ENCODE assay signal across 8 cellular contexts in the genomic region with DNA sequence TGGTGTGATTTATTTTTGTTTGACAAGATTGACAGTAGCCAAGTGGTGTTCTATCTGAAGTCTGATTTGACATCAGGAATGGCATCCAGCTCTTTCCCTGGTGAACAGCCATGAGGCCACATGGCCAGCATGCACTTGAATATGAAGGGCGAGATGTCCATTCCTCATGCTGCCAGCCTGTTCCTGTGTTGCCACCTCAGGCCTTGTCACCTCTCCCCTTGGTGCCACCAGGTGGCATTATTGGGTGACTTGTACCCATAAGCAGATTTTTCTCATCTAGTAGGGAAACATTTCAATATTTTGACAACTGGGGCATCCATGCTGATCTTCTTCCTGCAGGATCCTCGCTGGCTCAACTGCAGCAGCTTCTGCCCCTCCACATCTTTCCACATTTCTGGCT.
DNase-seq lines count a peak whose midpoint lies in the region; ATAC-seq and TF ChIP-seq lines count a peak whose summit lies in the region.

No MANE protein-coding gene starts in this region.

- DNase-seq in A172 (ENCODE audit: low spot score) = peak; percentile 6
- no peak for DNase-seq in GM10266 (ENCODE audit: extremely low spot score)
- DNase-seq in OCI-LY7 (ENCODE audit: low spot score) = peak; percentile 57
- peak; percentile 12 for DNase-seq in fibroblast of pulmonary artery (ENCODE audit: low read depth)
- DNase-seq in cerebellar nuclear complex (lab: John Stamatoyannopoulos, UW) = no peak
- DNase-seq in HPDE6-E6E7 (ENCODE audit: extremely low spot score) = no peak

- no peaks in the 10 kb centered on the region for H3K9me2 ChIP-seq in OCI-LY7 (ENCODE audit: insufficient read depth, low read length)

- BruUV-seq in OCI-LY7 (replicated peaks; lab: Mats Ljungman, UMichigan) = no TSS peak

- H3K4me3 ChIP-seq in OCI-LY7 (ENCODE audit: low read depth, low read length, poor library complexity, severe bottlenecking) = no peak overlapping the region
- H3K4me3 ChIP-seq in fibroblast of pulmonary artery (replicated peaks; ENCODE audit: low read depth, low read length) = no peak overlapping the region

- no peaks in the 10 kb centered on the region for H3K79me2 ChIP-seq in OCI-LY7 (ENCODE audit: insufficient read depth, low read depth, low read length)

- POLR2A ChIA-PET in OCI-LY7 (lab: Charles Lee) = interaction anchor here (0.6 to 2.2 kb wide), 8 partner anchors 8 to 600 kb away, joined by 3 to 5 read pairs (median 4); no protein-coding TSS in a partner anchor

- H2AFZ ChIP-seq in OCI-LY7 (ENCODE audit: low read length) = peak overlapping the region; percentile 58; the same call in 1 of the 2 replicates

- TF ChIP-seq CTCF in GM10266 (IDR thresholded peaks at IDR 0.05; ENCODE audit: control insufficient read depth, insufficient read depth, low read depth, missing control alignments) = peak; percentile 37
- peak; percentile 70 for TF ChIP-seq CTCF in OCI-LY7 (conservative IDR thresholded peaks at IDR 0.05; ENCODE audit: low read length)
- TF ChIP-seq CTCF in fibroblast of pulmonary artery (IDR thresholded peaks at IDR 0.05; ENCODE audit: low read length, missing control alignments) = peak; percentile 23

- no peak overlapping the region for H3K4me2 ChIP-seq in OCI-LY7 (ENCODE audit: low read length)

- intact Hi-C loops in OCI-LY7 (cut with micrococcal nuclease; ENCODE audit: unreplicated experiment) = no loop called here

- no peaks in the 10 kb centered on the region for H4K20me1 ChIP-seq in OCI-LY7 (ENCODE audit: insufficient read depth, low read length)

- CTCF ChIA-PET in OCI-LY7 (lab: Charles Lee; ENCODE audit: unreplicated experiment) = interaction anchor here (0.6 kb wide), 1 partner anchor 81 kb away, joined by 3 read pairs; no protein-coding TSS in a partner anchor

- peaks cover 35% of the 10 kb centered on the region for H3K4me1 ChIP-seq in OCI-LY7 (ENCODE audit: insufficient read depth, low read length, poor library complexity, severe bottlenecking)

- ATAC-seq in GM21515 (IDR thresholded peaks at IDR 0.05; ENCODE audit: unreplicated experiment) (no peak), HG03135 (IDR thresholded peaks at IDR 0.05; ENCODE audit: unreplicated experiment) (no peak)

- H3K9me3 ChIP-seq in OCI-LY7 (ENCODE audit: low read length) = peaks cover 5% of the 10 kb centered on the region; the same call in 1 of the 2 replicates

- no peaks in the 10 kb centered on the region for H3K36me3 ChIP-seq in OCI-LY7 (ENCODE audit: insufficient read depth, low read length)

- no peak overlapping the region for H3K27ac ChIP-seq in OCI-LY7 (ENCODE audit: low read depth, low read length, poor library complexity, severe bottlenecking)

Comparison
In these comparisons a context has a peak if more than half of its experiments do, and no peak if none do; other contexts are left out.
1. DNase-seq: peak in A172 (single experiment), OCI-LY7 (single experiment) and fibroblast of pulmonary artery (single experiment); none in GM10266 (single experiment), cerebellar nuclear complex (0 of 2) and HPDE6-E6E7 (single experiment).
2. Peak in every context shown above with its lines, with median percentiles within 50 percentile points of each other: CTCF ChIP-seq.